In genomic region chr7:88586877-88587276, GRCh38 we compare ENCODE assay signal across 26 cellular contexts.
"Had no signal": no experiment of that assay in that cellular context is flagged by ENCODE, and none has a peak within 500 bp of the region (broad histone marks: within the 10 kb centered on the region; RNA-seq: fewer than 3 reads in every experiment).

No MANE protein-coding gene starts in this region.

- DNase-seq: colonic mucosa; cortex of kidney; effector CD8-positive, alpha-beta T cell; effector memory CD8-positive, alpha-beta T cell; endodermal cell; erythroblast; esophagus squamous epithelium; foreskin fibroblast; foreskin melanocyte; gastrocnemius medialis; glutamatergic neuron; head of caudate nucleus; heart right ventricle; hippocampal formation; left cardiac atrium; left lung; left ventricle myocardium superior; lower lobe of right lung; mesenchymal stem cell; naive B cell had no signal

- H3K4me3 ChIP-seq: colonic mucosa, esophagus squamous epithelium, gastrocnemius medialis, heart right ventricle, left lung, lower lobe of right lung, mucosa of descending colon had no signal

- H3K36me3 ChIP-seq: colonic mucosa, esophagus squamous epithelium, gastrocnemius medialis, heart right ventricle, left lung, lower lobe of right lung had no signal

- H3K9me3 ChIP-seq: colonic mucosa, gastrocnemius medialis, heart right ventricle, lower lobe of right lung, mucosa of descending colon had no signal

- H3K27ac ChIP-seq: colonic mucosa, epithelial cell of prostate, esophagus squamous epithelium, gastrocnemius medialis, heart right ventricle, left lung, lower lobe of right lung had no signal

- FAIRE-seq: endometrium, islet of Langerhans, keratinocyte had no signal

- H3K27me3 ChIP-seq: colonic mucosa, esophagus squamous epithelium, gastrocnemius medialis, heart right ventricle, left lung had no signal

- ATAC-seq: effector memory CD8-positive, alpha-beta T cell; esophagus mucosa; gastrocnemius medialis; heart right ventricle; left cardiac atrium; left lung; left ventricle myocardium superior; mucosa of descending colon had no signal

- H3K4me1 ChIP-seq: colonic mucosa, esophagus squamous epithelium, gastrocnemius medialis, heart right ventricle, left lung, lower lobe of right lung had no signal
